Comparison of ENCODE assay signal across 10 cellular contexts in the genomic region with DNA sequence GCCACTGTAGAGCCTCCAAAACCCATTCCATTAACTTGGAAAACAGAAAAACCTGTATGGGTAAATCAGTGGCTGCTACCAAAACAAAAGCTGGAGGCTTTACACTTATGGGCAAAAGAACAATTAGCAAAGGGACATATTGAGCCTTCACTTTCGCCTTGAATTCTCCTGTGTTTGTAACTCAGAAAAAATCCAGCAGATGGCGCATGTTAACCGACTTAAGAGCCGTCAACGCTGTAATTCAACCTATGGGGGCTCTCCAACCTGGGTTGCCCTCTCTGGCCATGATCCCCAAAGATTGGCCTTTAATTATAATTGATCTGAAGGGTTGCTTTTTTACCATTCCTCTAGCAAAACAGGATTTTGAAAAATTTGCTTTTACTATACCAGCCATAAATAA. TPM values are rescaled to one million over a fixed set of nuclear protein-coding genes. Genes with fewer than 3 reads are reported as not detected.
DNase-seq lines count a peak whose midpoint lies in the region; ATAC-seq and TF ChIP-seq lines count a peak whose summit lies in the region.
"Not testable (repeated sequence)": the region's sequence is repeated elsewhere in the genome, so short reads cannot be mapped to it uniquely, and the experiment has no call there.
"Had no signal": no experiment of that assay in that cellular context is flagged by ENCODE, and none has a peak within 500 bp of the region (broad histone marks: within the 10 kb centered on the region; RNA-seq: fewer than 3 reads in every experiment).

No MANE protein-coding gene starts in this region.

- peak; percentile 44 for DNase-seq in CD1c-positive myeloid dendritic cell (ENCODE audit: extremely low spot score)
- peak; percentile 2 for DNase-seq in GM19240 (ENCODE audit: insufficient read length, low spot score)
- peak; percentile 14 for DNase-seq in NCI-H128 (lab: John Stamatoyannopoulos, UW; ENCODE audit: unreplicated experiment)
- peak; percentile 81 for DNase-seq in PC-3
- peak; percentile 33 for DNase-seq in activated naive CD8-positive, alpha-beta T cell treated with anti-CD3 and anti-CD28 coated beads, Interleukin-2, amount 50 U/mL, for 24 hours
- DNase-seq in fibroblast of peridontal ligament (ENCODE audit: extremely low read depth): peak; percentile 26
- DNase-seq in memory B cell (ENCODE audit: low spot score in 2 of 2): peak; percentile 44 to 45
- DNase-seq in stimulated activated CD4-positive, alpha-beta T cell treated with anti-CD3 and anti-CD28 coated beads, Interleukin-4, amount 100 ng/mL, for 24 hours: peak; percentile 34

- TF ChIP-seq CTCF in PC-3 (conservative IDR thresholded peaks at IDR 0.05; ENCODE audit: low read depth, low read length): peak; percentile 49

- not testable (repeated sequence) for H3K27ac Mint-ChIP-seq in activated naive CD8-positive, alpha-beta T cell treated with anti-CD3 and anti-CD28 coated beads, Interleukin-2, amount 50 U/mL, for 24 hours; memory B cell

- H2AFZ ChIP-seq in PC-3 (ENCODE audit: low read length): not testable (repeated sequence)

- not testable (repeated sequence) for H3K4me1 Mint-ChIP-seq in activated naive CD8-positive, alpha-beta T cell treated with anti-CD3 and anti-CD28 coated beads, Interleukin-2, amount 50 U/mL, for 24 hours; memory B cell

- CTCF ChIA-PET in PC-3 (lab: Charles Lee): not testable (repeated sequence)

- not testable (repeated sequence) for H3K9ac ChIP-seq in PC-3 (ENCODE audit: low read length)

- not testable (repeated sequence) for H3K36me3 ChIP-seq in PC-3 (ENCODE audit: low read depth, low read length)

- not testable (repeated sequence) for H3K36me3 Mint-ChIP-seq in activated naive CD8-positive, alpha-beta T cell treated with anti-CD3 and anti-CD28 coated beads, Interleukin-2, amount 50 U/mL, for 24 hours (ENCODE audit: low read depth); memory B cell

- not testable (repeated sequence) for H3K4me3 Mint-ChIP-seq in activated naive CD8-positive, alpha-beta T cell treated with anti-CD3 and anti-CD28 coated beads, Interleukin-2, amount 50 U/mL, for 24 hours; memory B cell

- not testable (repeated sequence) for H3K27me3 Mint-ChIP-seq in activated naive CD8-positive, alpha-beta T cell treated with anti-CD3 and anti-CD28 coated beads, Interleukin-2, amount 50 U/mL, for 24 hours; memory B cell

- H3K79me2 ChIP-seq in PC-3 (ENCODE audit: low read length): not testable (repeated sequence)

- POLR2A ChIA-PET in PC-3 (lab: Charles Lee; ENCODE audit: unreplicated experiment): not testable (repeated sequence)

- not testable (repeated sequence) for H3K4me2 ChIP-seq in PC-3 (ENCODE audit: low read length)

- ATAC-seq in PC-3: peak; percentile 50; the same call in 1 of the 2 replicates
- ATAC-seq in activated naive CD8-positive, alpha-beta T cell treated with anti-CD3 and anti-CD28 coated beads, Interleukin-2, amount 50 U/mL, for 24 hours: not testable (repeated sequence)
- ATAC-seq in memory B cell (ENCODE audit: low read depth): peak; percentile 29

- H3F3A ChIP-seq in PC-3 (ENCODE audit: low read length, unreplicated experiment): not testable (repeated sequence)

- not testable (repeated sequence) for BruUV-seq in PC-3 (replicated peaks; lab: Mats Ljungman, UMichigan)

- H3K9me3 ChIP-seq in PC-3 (ENCODE audit: low read length): not testable (repeated sequence)

- not testable (repeated sequence) for H3K9me3 Mint-ChIP-seq in activated naive CD8-positive, alpha-beta T cell treated with anti-CD3 and anti-CD28 coated beads, Interleukin-2, amount 50 U/mL, for 24 hours; memory B cell

- H3K9me2 ChIP-seq in PC-3 (replicated peaks; ENCODE audit: low read length): not testable (repeated sequence)

- not testable (repeated sequence) for H4K20me1 ChIP-seq in PC-3 (ENCODE audit: low read length)

- H3K4me3 ChIP-seq in PC-3 (ENCODE audit: low read length): not testable (repeated sequence)

- not testable (repeated sequence) for H3K27me3 ChIP-seq in PC-3 (ENCODE audit: low read length)

- H3K4me1 ChIP-seq in PC-3 (ENCODE audit: insufficient read depth, low read length): not testable (repeated sequence)

- not testable (repeated sequence) for H3K27ac ChIP-seq in PC-3 (ENCODE audit: low read length)

- intact Hi-C loops in PC-3 (cut with micrococcal nuclease): loop anchor here (5.0 kb wide), 1 partner anchor 66 kb away; no protein-coding TSS in a partner anchor

RNA-seq across cellular contexts. Expression of a gene that starts 9.8 kb away (rescaled TPM):
- not detected in 2 replicates for total RNA-seq in PC-3 (2014; rRNA removed)
- total RNA-seq: sciatic nerve, urinary bladder had no signal

RNA-seq across cellular contexts. Expression of a gene that starts 15.0 kb away (rescaled TPM):
- not detected in 2 replicates for total RNA-seq in PC-3 (2014; rRNA removed)
- total RNA-seq: sciatic nerve, urinary bladder had no signal

RNA-seq across cellular contexts. Expression of a gene that starts 32.7 kb away (rescaled TPM):
- total RNA-seq in PC-3 (2014; rRNA removed): not detected in 2 replicates
- total RNA-seq: sciatic nerve, urinary bladder had no signal

RNA-seq across cellular contexts. Expression of a gene that starts 41.4 kb away (rescaled TPM):
- total RNA-seq in PC-3 (2014; rRNA removed): not detected in 2 replicates
- total RNA-seq: sciatic nerve, urinary bladder had no signal

RNA-seq across cellular contexts. Expression of a gene that starts 53.4 kb away (rescaled TPM):
- not detected in 2 replicates for total RNA-seq in PC-3 (2014; rRNA removed)
- total RNA-seq: sciatic nerve, urinary bladder had no signal

Comparison
In these comparisons a context has a peak if more than half of its experiments do, and no peak if none do; other contexts are left out.
1. DNase-seq: peak in every context shown above with its lines; median percentile 81 in PC-3; 44 in memory B cell; 44 in CD1c-positive myeloid dendritic cell; 34 in stimulated activated CD4-positive, alpha-beta T cell treated with anti-CD3 and anti-CD28 coated beads, Interleukin-4, amount 100 ng/mL, for 24 hours; 33 in activated naive CD8-positive, alpha-beta T cell treated with anti-CD3 and anti-CD28 coated beads, Interleukin-2, amount 50 U/mL, for 24 hours; 26 in fibroblast of peridontal ligament; 14 in NCI-H128; 2 in GM19240.